In genomic region chr3:47762233-47762632, GRCh38 we compare ENCODE assay signal across 16 cellular contexts. TPM values are rescaled to one million over a fixed set of nuclear protein-coding genes. Genes with fewer than 3 reads are reported as not detected.
A peak's percentile ranks its signal among the peaks of the same experiment; 100 is the strongest.
DNase-seq lines count a peak whose midpoint lies in the region; ATAC-seq and TF ChIP-seq lines count a peak whose summit lies in the region.
"Had no signal": no experiment of that assay in that cellular context is flagged by ENCODE, and none has a peak within 500 bp of the region (broad histone marks: within the 10 kb centered on the region; RNA-seq: fewer than 3 reads in every experiment).

No MANE protein-coding gene starts in this region.

- H3K4me3 ChIP-seq in mammary epithelial cell (replicated peaks in 1 of 3; ENCODE audit: insufficient read depth in 1 of 3, low read depth in 2 of 3, low read length in 3 of 3) = no peak overlapping the region
- no peak overlapping the region for H3K4me3 ChIP-seq in body of pancreas
- H3K4me3 ChIP-seq: coronary artery, vagina had no signal

- peaks cover 54% of the 10 kb centered on the region for H3K36me3 Mint-ChIP-seq in MCF 10A (ENCODE audit: insufficient read depth, unreplicated experiment)
- H3K36me3 Mint-ChIP-seq in activated T-helper 17 cell treated with anti-CD3 and anti-CD28 coated beads, Interleukin-2, amount 50 U/mL, for 72 hours (ENCODE audit: low read depth) = peaks cover 78% of the 10 kb centered on the region
- H3K36me3 Mint-ChIP-seq in type B pancreatic cell = peaks cover 8% of the 10 kb centered on the region

- peak; percentile 17 for DNase-seq in MCF 10A (ENCODE audit: unreplicated experiment)
- no peak for DNase-seq in mammary epithelial cell
- peak; percentile 30 for DNase-seq in iris pigment epithelial cell (ENCODE audit: low read depth)
- no peak for DNase-seq in type B pancreatic cell (ENCODE audit: extremely low spot score, unreplicated experiment)
- DNase-seq in body of pancreas = no peak
- DNase-seq in globus pallidus (ENCODE audit: low spot score) = no peak
- DNase-seq: activated naive CD4-positive, alpha-beta T cell treated with Interleukin-2 at 50 U/mL for 16 hours; AML-193; foreskin fibroblast; KG1; NCI-H1930; nucleus accumbens had no signal

- H3K4me2 ChIP-seq in mammary epithelial cell (ENCODE audit: insufficient read depth, low read depth, low read length) = no peak overlapping the region

- H3K27ac Mint-ChIP-seq in MCF 10A (ENCODE audit: low read depth, unreplicated experiment) = peak overlapping the region; percentile 7
- H3K27ac Mint-ChIP-seq in activated T-helper 17 cell treated with anti-CD3 and anti-CD28 coated beads, Interleukin-2, amount 50 U/mL, for 72 hours = peak overlapping the region; percentile 18
- H3K27ac Mint-ChIP-seq in type B pancreatic cell = peak overlapping the region; percentile 37

- H3K4me3 Mint-ChIP-seq in MCF 10A (ENCODE audit: unreplicated experiment) (no peak overlapping the region), type B pancreatic cell (no peak overlapping the region)
- H3K4me3 Mint-ChIP-seq in activated T-helper 17 cell treated with anti-CD3 and anti-CD28 coated beads, Interleukin-2, amount 50 U/mL, for 72 hours = no peak overlapping the region

- POLR2A ChIA-PET in MCF 10A (lab: Yijun Ruan, JAX) = interaction anchor here (1.9 to 2.4 kb wide), 2 partner anchors 11 to 17 kb away, joined by 4 to 9 read pairs; no protein-coding TSS in a partner anchor

- intact Hi-C loops in MCF 10A (cut with micrococcal nuclease) = no loop called here
- intact Hi-C loops in mammary epithelial cell (cut with micrococcal nuclease) = no loop called here
- intact Hi-C loops in body of pancreas (cut with DNase I) = no loop called here

- TF ChIP-seq CTCF in MCF 10A (IDR thresholded peaks at IDR 0.05; ENCODE audit: unreplicated experiment) (no peak), mammary epithelial cell (conservative IDR thresholded peaks at IDR 0.05 in 1 of 2, IDR thresholded peaks at IDR 0.05 in 1 of 2; ENCODE audit: extremely low read depth in 1 of 2, insufficient read depth in 1 of 2, low read depth in 1 of 2, low read length in 2 of 2) (no peak), type B pancreatic cell (conservative IDR thresholded peaks at IDR 0.05) (no peak), body of pancreas (IDR thresholded peaks at IDR 0.05) (no peak)

- no peak overlapping the region for H3K9ac ChIP-seq in mammary epithelial cell (ENCODE audit: insufficient read depth, low read length)

- CTCF ChIA-PET in MCF 10A (lab: Yijun Ruan, JAX) (no interaction called here), mammary epithelial cell (lab: Charles Lee; ENCODE audit: low non-redundant PET) (no interaction called here)

- peaks cover 13% of the 10 kb centered on the region for H3K36me3 ChIP-seq in mammary epithelial cell (ENCODE audit: insufficient read depth, low read length)
- peaks cover 0 to 3% of the 10 kb centered on the region in 2 donors for H3K36me3 ChIP-seq in body of pancreas (replicated peaks in 1 of 2; ENCODE audit: insufficient read depth in 1 of 2, low read depth in 2 of 2)

- no peaks in the 10 kb centered on the region for H3K9me3 ChIP-seq in mammary epithelial cell (replicated peaks; ENCODE audit: insufficient read depth, low read length)
- no peaks in the 10 kb centered on the region for H3K9me3 ChIP-seq in body of pancreas
- H3K9me3 ChIP-seq: vagina had no signal

- H4K20me1 ChIP-seq in mammary epithelial cell (ENCODE audit: insufficient read depth, low read length) = peaks cover 2% of the 10 kb centered on the region

- H3K27ac ChIP-seq in mammary epithelial cell (ENCODE audit: insufficient read depth, low read depth, low read length) = no peak overlapping the region
- no peak overlapping the region for H3K27ac ChIP-seq in body of pancreas
- H3K27ac ChIP-seq: coronary artery, vagina had no signal

- WGBS in mammary epithelial cell (ENCODE audit: low coverage, missing lambda C conversion rate) = 92% methylated on average over 4 of the region's 4 CpGs
- WGBS in body of pancreas, 2 donors = 49 to 51% methylated on average over 4 of the region's 4 CpGs

- H3K9me3 Mint-ChIP-seq in MCF 10A (ENCODE audit: unreplicated experiment) (no peaks in the 10 kb centered on the region), type B pancreatic cell (no peaks in the 10 kb centered on the region)
- H3K9me3 Mint-ChIP-seq in activated T-helper 17 cell treated with anti-CD3 and anti-CD28 coated beads, Interleukin-2, amount 50 U/mL, for 72 hours = no peaks in the 10 kb centered on the region

- TF ChIP-seq POLR2A in body of pancreas (IDR thresholded peaks at IDR 0.05) = no peak

- H3K4me1 Mint-ChIP-seq in MCF 10A (ENCODE audit: insufficient read depth, unreplicated experiment) (peaks cover 10% of the 10 kb centered on the region), type B pancreatic cell (ENCODE audit: unreplicated experiment) (no peaks in the 10 kb centered on the region)
- H3K4me1 Mint-ChIP-seq in activated T-helper 17 cell treated with anti-CD3 and anti-CD28 coated beads, Interleukin-2, amount 50 U/mL, for 72 hours = no peaks in the 10 kb centered on the region

- no peak for ATAC-seq in activated T-helper 17 cell treated with anti-CD3 and anti-CD28 coated beads, Interleukin-2, amount 50 U/mL, for 72 hours (replicated peaks)
- ATAC-seq in body of pancreas (no peak), HG03571 (IDR thresholded peaks at IDR 0.05; ENCODE audit: unreplicated experiment) (no peak)

- H2AFZ ChIP-seq in mammary epithelial cell (ENCODE audit: low read depth, low read length) = no peak overlapping the region

- H3K79me2 ChIP-seq in mammary epithelial cell (ENCODE audit: insufficient read depth, low read length) = peaks cover 80% of the 10 kb centered on the region

- H3K27me3 ChIP-seq in mammary epithelial cell (ENCODE audit: insufficient read depth, low read length) (no peaks in the 10 kb centered on the region), body of pancreas (no peaks in the 10 kb centered on the region)
- H3K27me3 ChIP-seq: vagina had no signal

- BruUV-seq in MCF 10A (replicated peaks; lab: Mats Ljungman, UMichigan) (no TSS peak), mammary epithelial cell (replicated peaks; lab: Mats Ljungman, UMichigan) (no TSS peak)

- dilution Hi-C loops in mammary epithelial cell (cut with HindIII; ENCODE audit: low sequenced_read_pairs) = no loop called here

- H3K4me1 ChIP-seq in mammary epithelial cell (ENCODE audit: insufficient read depth, low read length) (no peaks in the 10 kb centered on the region), body of pancreas (no peaks in the 10 kb centered on the region)
- H3K4me1 ChIP-seq: vagina had no signal

- in situ Hi-C loops in mammary epithelial cell (cut with MboI; ENCODE audit: low sequenced_read_pairs in 2 of 2) = no loop called here

- H3K27me3 Mint-ChIP-seq in MCF 10A (ENCODE audit: insufficient read depth, unreplicated experiment) (no peaks in the 10 kb centered on the region), type B pancreatic cell (no peaks in the 10 kb centered on the region)
- no peaks in the 10 kb centered on the region for H3K27me3 Mint-ChIP-seq in activated T-helper 17 cell treated with anti-CD3 and anti-CD28 coated beads, Interleukin-2, amount 50 U/mL, for 72 hours

RNA-seq across cellular contexts. Expression of gene SMARCC1, which starts 19.5 kb away (rescaled TPM):
- total RNA-seq in MCF 10A (2022) (59.1 and 77.5 TPM in 2 replicates), mammary epithelial cell (10 to 100 TPM; 52.8 to 94.1 TPM), type B pancreatic cell (ENCODE audit: low replicate concordance) (147 and 200 TPM in 2 replicates), body of pancreas (10 to 100 TPM; 25.9 to 34.3 TPM)
- 23.8 TPM for polyA plus RNA-seq in mammary epithelial cell
- 87.3 TPM for polyA minus RNA-seq in mammary epithelial cell
- total RNA-seq in activated T-helper 17 cell treated with anti-CD3 and anti-CD28 coated beads, Interleukin-2, amount 50 U/mL, for 72 hours = 100 to 1,000 TPM; 114 to 134 TPM

RNA-seq across cellular contexts. Expression of gene DHX30, which starts 40.7 kb away (rescaled TPM):
- 80.5 and 86.2 TPM in 2 replicates for total RNA-seq in MCF 10A (2022)
- total RNA-seq in mammary epithelial cell = 10 to 100 TPM; 60.5 to 61.6 TPM
- 53.4 TPM for polyA plus RNA-seq in mammary epithelial cell
- 44.0 TPM for polyA minus RNA-seq in mammary epithelial cell
- 10 to 100 TPM; 48.8 to 93.8 TPM for total RNA-seq in activated T-helper 17 cell treated with anti-CD3 and anti-CD28 coated beads, Interleukin-2, amount 50 U/mL, for 72 hours
- 64.2 and 99.5 TPM in 2 replicates for total RNA-seq in type B pancreatic cell (ENCODE audit: low replicate concordance)
- 10 to 100 TPM; 28.3 to 50.4 TPM for total RNA-seq in body of pancreas

Comparison
In these comparisons a context has a peak if more than half of its experiments do, and no peak if none do; other contexts are left out.
1. DNase-seq: peak in MCF 10A (single experiment) and iris pigment epithelial cell (single experiment); none in mammary epithelial cell (single experiment), type B pancreatic cell (single experiment), body of pancreas (0 of 4) and globus pallidus (single experiment).
2. Peak in every context shown above with its lines, with median percentiles within 50 percentile points of each other: H3K27ac Mint-ChIP-seq.